19 cellular contexts compared by ENCODE assay signal in genomic region chr19:48805452-48805851, GRCh38. TPM values are rescaled to one million over a fixed set of nuclear protein-coding genes. Genes with fewer than 3 reads are reported as not detected.
A peak's percentile ranks its signal among the peaks of the same experiment; 100 is the strongest.
DNase-seq lines count a peak whose midpoint lies in the region; ATAC-seq, FAIRE-seq and TF ChIP-seq lines count a peak whose summit lies in the region.
"Had no signal": no experiment of that assay in that cellular context is flagged by ENCODE, and none has a peak within 500 bp of the region (broad histone marks: within the 10 kb centered on the region; RNA-seq: fewer than 3 reads in every experiment).

No MANE protein-coding gene starts in this region.

- in situ Hi-C loops in K562 (cut with MboI): no loop called here

- no peak overlapping the region for H3K4me2 ChIP-seq in K562 (ENCODE audit: insufficient read depth, low read length)

- H3K27ac Mint-ChIP-seq in Caco-2 (ENCODE audit: unreplicated experiment): peak overlapping the region; percentile 39
- no peak overlapping the region for H3K27ac Mint-ChIP-seq in neural crest cell (ENCODE audit: unreplicated experiment)
- H3K27ac Mint-ChIP-seq in immature natural killer cell: no peak overlapping the region
- H3K27ac Mint-ChIP-seq: HFFc6 had no signal

- peaks cover 3% of the 10 kb centered on the region for H3K9me1 ChIP-seq in K562 (ENCODE audit: control insufficient read depth, insufficient read depth, low read length)

- CTCF ChIA-PET in Caco-2 (lab: Charles Lee): no interaction called here
- CTCF ChIA-PET in K562 (lab: Yijun Ruan, JAX; ENCODE audit: low intra/inter-chr PET ratio): no interaction called here

- intact Hi-C loops in Caco-2 (cut with micrococcal nuclease; ENCODE audit: unreplicated experiment) (no loop called here), K562 (cut with micrococcal nuclease) (no loop called here), dorsolateral prefrontal cortex (cut with DNase I) (no loop called here)

- peaks cover 30% of the 10 kb centered on the region for H3K4me1 Mint-ChIP-seq in Caco-2 (ENCODE audit: low read depth, unreplicated experiment)
- H3K4me1 Mint-ChIP-seq in neural crest cell: peaks cover 44% of the 10 kb centered on the region
- H3K4me1 Mint-ChIP-seq in immature natural killer cell: peaks cover 13 to 14% of the 10 kb centered on the region in 2 donors

- H3K9me3 ChIP-seq in Caco-2: no peaks in the 10 kb centered on the region
- no peaks in the 10 kb centered on the region for H3K9me3 ChIP-seq in K562 (replicated peaks; ENCODE audit: control insufficient read depth, insufficient read depth, low read depth, low read length)
- H3K9me3 ChIP-seq: BLaER1, HAP-1 had no signal

- WGBS in K562 (ENCODE audit: insufficient coverage, low coverage, missing lambda C conversion rate): 78% methylated on average over 3 of the region's 15 CpGs

- peaks cover 45% of the 10 kb centered on the region for H3K79me2 ChIP-seq in K562 (ENCODE audit: control insufficient read depth, insufficient read depth, low read length)

- ATAC-seq in K562 (no peak), GM18498 (IDR thresholded peaks at IDR 0.05; ENCODE audit: unreplicated experiment) (no peak)
- ATAC-seq: HepG2 had no signal

- H3K36me3 Mint-ChIP-seq in Caco-2 (ENCODE audit: insufficient read depth, unreplicated experiment) (peaks cover 44% of the 10 kb centered on the region), neural crest cell (ENCODE audit: low read depth) (no peaks in the 10 kb centered on the region), immature natural killer cell (peaks cover 0 to 6% (median 0%) of the 10 kb centered on the region in 3 donors)

- no peak for TF ChIP-seq CTCF in Caco-2 (IDR thresholded peaks at IDR 0.05; ENCODE audit: insufficient read depth in 1 of 2, low read depth in 1 of 2, low read length in 1 of 2, severe bottlenecking in 1 of 2, unreplicated experiment in 1 of 2)
- TF ChIP-seq CTCF in K562 (IDR thresholded peaks at IDR 0.05 in 2 of 3, conservative IDR thresholded peaks at IDR 0.05 in 1 of 3; ENCODE audit: insufficient read depth in 2 of 3, low read depth in 1 of 3, low read length in 3 of 3): no peak
- no peak for TF ChIP-seq CTCF in dorsolateral prefrontal cortex (IDR thresholded peaks at IDR 0.05 in 54 of 56, conservative IDR thresholded peaks at IDR 0.05 in 2 of 56; ENCODE audit: low read depth in 1 of 56, partially characterized antibody in 56 of 56)
- no peak for TF ChIP-seq CTCF in neural crest cell (conservative IDR thresholded peaks at IDR 0.05)

- H3K27me3 Mint-ChIP-seq in Caco-2 (ENCODE audit: insufficient read depth, unreplicated experiment): no peaks in the 10 kb centered on the region
- no peaks in the 10 kb centered on the region for H3K27me3 Mint-ChIP-seq in neural crest cell (ENCODE audit: low read depth)
- peaks cover 0 to 3% (median 2%) of the 10 kb centered on the region in 3 donors for H3K27me3 Mint-ChIP-seq in immature natural killer cell (ENCODE audit: low read depth in 3 of 3)
- H3K27me3 Mint-ChIP-seq: CD8-positive, alpha-beta memory T cell had no signal

- H3K36me3 ChIP-seq in Caco-2 (ENCODE audit: control insufficient read depth, insufficient read depth, low read length): no peaks in the 10 kb centered on the region
- H3K36me3 ChIP-seq in K562 (ENCODE audit: control insufficient read depth, insufficient read depth, low read length): peaks cover 39% of the 10 kb centered on the region; the same call in 1 of the 3 replicates

- H3K9ac ChIP-seq in K562 (ENCODE audit: insufficient read depth in 1 of 2, low read depth in 2 of 2, low read length in 2 of 2): peak overlapping the region in 1 of 2 experiments; percentile 32; a peak in 2 of 4 replicates

- H2AFZ ChIP-seq in K562 (ENCODE audit: low read depth, low read length): no peak overlapping the region

- no peak for TF ChIP-seq EP300 in K562 (IDR thresholded peaks at IDR 0.05; ENCODE audit: low read length)

- no peak for TF ChIP-seq RAD21 in K562 (CRISPR knock-in tag; conservative IDR thresholded peaks at IDR 0.05 in 1 of 2, IDR thresholded peaks at IDR 0.05 in 1 of 2)

- DNase-seq in Caco-2 (no peak), K562 (ENCODE audit: extremely low read depth in 1 of 4, low spot score in 3 of 4) (peak in 3 of 4 experiments; percentile 9 to 66 (median 59)), dorsolateral prefrontal cortex (no peak), neural crest cell (ENCODE audit: low read depth, low spot score) (no peak), NCI-H345 (lab: John Stamatoyannopoulos, UW) (no peak), immature natural killer cell (no peak)
- no peak for DNase-seq in stimulated activated CD4-positive, alpha-beta T cell treated with anti-CD3 and anti-CD28 coated beads, Interleukin-4, amount 100 ng/mL, for 24 hours
- DNase-seq: 8988T; AML-193; CD8-positive, alpha-beta memory T cell; GOT3; HFFc6 had no signal

- no peaks in the 10 kb centered on the region for H3K9me3 Mint-ChIP-seq in Caco-2 (ENCODE audit: unreplicated experiment)
- no peaks in the 10 kb centered on the region for H3K9me3 Mint-ChIP-seq in neural crest cell
- H3K9me3 Mint-ChIP-seq in immature natural killer cell: peaks cover 0 to 1% (median 0%) of the 10 kb centered on the region in 6 donors
- H3K9me3 Mint-ChIP-seq: CD8-positive, alpha-beta memory T cell; HFFc6 had no signal

- FAIRE-seq in K562 (lab: Jason Lieb, UNC): no peak
- FAIRE-seq: GM19239, HepG2, HTR-8/SVneo had no signal

- H3K4me1 ChIP-seq in Caco-2 (peaks cover 22% of the 10 kb centered on the region), K562 (replicated peaks in 1 of 2; ENCODE audit: control insufficient read depth in 2 of 2, insufficient read depth in 2 of 2, low read length in 2 of 2) (peaks cover 24 to 39% of the 10 kb centered on the region in 2 experiments)
- H3K4me1 ChIP-seq: HAP-1 had no signal

- peak overlapping the region; percentile 26; the same call in 1 of the 3 replicates for H3K27ac ChIP-seq in K562 (ENCODE audit: extremely low read depth, low read depth, low read length)
- peak overlapping the region in 42 of 59 donors; percentile 1 to 79 (median 56) for H3K27ac ChIP-seq in dorsolateral prefrontal cortex
- H3K27ac ChIP-seq: BLaER1 had no signal

- H3K4me3 ChIP-seq in Caco-2 (ENCODE audit: low read depth, low read length): no peak overlapping the region
- H3K4me3 ChIP-seq in K562: no peak overlapping the region
- H3K4me3 ChIP-seq in dorsolateral prefrontal cortex: peak overlapping the region in 8 of 59 donors; percentile 8 to 38 (median 16)
- H3K4me3 ChIP-seq: BLaER1, HAP-1 had no signal

- H3K27me3 ChIP-seq in Caco-2 (replicated peaks; ENCODE audit: control insufficient read depth, insufficient read depth, low read length) (no peaks in the 10 kb centered on the region), K562 (ENCODE audit: control insufficient read depth in 2 of 2, insufficient read depth in 2 of 2, low read length in 2 of 2) (no peaks in the 10 kb centered on the region), dorsolateral prefrontal cortex (no peaks in the 10 kb centered on the region)
- H3K27me3 ChIP-seq: BLaER1 had no signal

- H3K4me3 Mint-ChIP-seq in Caco-2 (ENCODE audit: unreplicated experiment) (no peak overlapping the region), neural crest cell (peak overlapping the region; percentile 19), immature natural killer cell (no peak overlapping the region)
- H3K4me3 Mint-ChIP-seq: CD8-positive, alpha-beta memory T cell; HFFc6 had no signal

- no TSS peak for BruUV-seq in Caco-2 (replicated peaks; lab: Mats Ljungman, UMichigan)
- no TSS peak for BruUV-seq in K562 (replicated peaks; lab: Mats Ljungman, UMichigan)

- H4K20me1 ChIP-seq in K562 (replicated peaks; ENCODE audit: control insufficient read depth, insufficient read depth, low read length): 0 out of 2 replicates have a peak, but pooled peaks cover 3% of the 10 kb centered on the region

- POLR2A ChIA-PET in Caco-2 (lab: Charles Lee) (no interaction called here), K562 (lab: Yijun Ruan, JAX) (interaction anchor here (0.6 to 1.0 kb wide), 4 partner anchors 10 to 31 kb away, joined by 3 to 5 read pairs (median 3); no protein-coding TSS in a partner anchor)

- no peak for TF ChIP-seq POLR2A in K562 (conservative IDR thresholded peaks at IDR 0.05)

RNA-seq across cellular contexts. Expression of gene BCAT2, which starts 5.4 kb away (rescaled TPM):
- total RNA-seq in Caco-2 (2022) (106 and 109 TPM in 2 replicates), K562 (2014; rRNA removed) (57.8 and 69.7 TPM in 2 replicates), K562 (2014; rRNA removed; fragmentation: Illumina TruSeq; extraction: Trizol) (12.4 and 18.9 TPM in 2 replicates), K562 (2015; rRNA removed; fragmentation: Illumina TruSeq; extraction: Trizol) (31.4 and 32.6 TPM in 2 replicates), K562 (2021) (79.6 and 84.8 TPM in 2 replicates), dorsolateral prefrontal cortex (10 to 100 TPM; 22.7 to 81.8 (median 38.3) TPM), neural crest cell (40.3 and 40.4 TPM in 2 replicates)
- total RNA-seq in K562 (2011; cell fraction: chromatin; rRNA removed; ENCODE audit: low replicate concordance): 51.3 and 119 TPM in 2 replicates
- total RNA-seq in K562 (2011; cell fraction: nucleolus; rRNA removed): 57.0 and 58.4 TPM in 2 replicates
- 47.7 and 57.1 TPM in 2 replicates for total RNA-seq in K562 (2011; cell fraction: nucleoplasm; rRNA removed)
- polyA plus RNA-seq in K562 (2011; rRNA removed) (29.7 and 54.4 TPM in 2 replicates), K562 (2014; fragmentation: Illumina TruSeq; extraction: Trizol) (53.9 and 68.4 TPM in 2 replicates), K562 (2014; fragmentation: Nextera tagmentation; extraction: Ambion mirVana) (10 to 100 TPM in 1 of 2 experiments, 1 to 10 TPM in 1; 3.4 to 17.0 TPM), K562 (2014; rRNA removed) (61.3 and 70.5 TPM in 2 replicates), immature natural killer cell (10 to 100 TPM; 18.0 to 21.3 (median 19.9) TPM)
- 62.1 and 122 TPM in 2 replicates for polyA plus RNA-seq in K562 (2011; cell fraction: cytosol; rRNA removed)
- 58.1 and 87.7 TPM in 2 replicates for polyA plus RNA-seq in K562 (2011; cell fraction: nucleus; rRNA removed)
- 50.4 and 57.4 TPM in 2 replicates for polyA plus RNA-seq in K562 (2012)
- polyA minus RNA-seq in K562 (2011; rRNA and poly(A)+ RNA removed): 19.9 and 22.6 TPM in 2 replicates
- polyA minus RNA-seq in K562 (2011; cell fraction: cytosol; rRNA and poly(A)+ RNA removed): 31.7 and 42.9 TPM in 2 replicates
- 13.1 and 17.9 TPM in 2 replicates for polyA minus RNA-seq in K562 (2011; cell fraction: nucleus; rRNA and poly(A)+ RNA removed)

RNA-seq across cellular contexts. Expression of gene HSD17B14, which starts 30.8 kb away (rescaled TPM):
- 27.8 and 30.8 TPM in 2 replicates for total RNA-seq in Caco-2 (2022)
- total RNA-seq in K562 (2011; cell fraction: chromatin; rRNA removed; ENCODE audit: low replicate concordance): 0.70 and 1.7 TPM in 2 replicates
- total RNA-seq in K562 (2011; cell fraction: nucleolus; rRNA removed): 0.50 and 1.1 TPM in 2 replicates
- total RNA-seq in K562 (2011; cell fraction: nucleoplasm; rRNA removed): 0.53 and 0.88 TPM in 2 replicates
- 0.20 TPM in 1 of 2 replicates, not detected in the other for total RNA-seq in K562 (2014; rRNA removed)
- total RNA-seq in K562 (2014; rRNA removed; fragmentation: Illumina TruSeq; extraction: Trizol): not detected in 2 replicates
- total RNA-seq in K562 (2015; rRNA removed; fragmentation: Illumina TruSeq; extraction: Trizol): not detected in 2 replicates
- total RNA-seq in K562 (2021): 0.16 TPM in 1 of 2 replicates, not detected in the other
- polyA plus RNA-seq in K562 (2011; rRNA removed): 0.20 TPM in 1 of 2 replicates, not detected in the other
- polyA plus RNA-seq in K562 (2011; cell fraction: cytosol; rRNA removed): 0.19 and 0.22 TPM in 2 replicates
- 0.60 and 1.2 TPM in 2 replicates for polyA plus RNA-seq in K562 (2011; cell fraction: nucleus; rRNA removed)
- polyA plus RNA-seq in K562 (2012): 0.21 and 1.0 TPM in 2 replicates
- not detected in 2 replicates for polyA plus RNA-seq in K562 (2014; fragmentation: Illumina TruSeq; extraction: Trizol)
- polyA plus RNA-seq in K562 (2014; fragmentation: Nextera tagmentation; extraction: Ambion mirVana): not detected
- not detected in 2 replicates for polyA plus RNA-seq in K562 (2014; rRNA removed)
- not detected in 2 replicates for polyA minus RNA-seq in K562 (2011; rRNA and poly(A)+ RNA removed)
- not detected in 2 replicates for polyA minus RNA-seq in K562 (2011; cell fraction: cytosol; rRNA and poly(A)+ RNA removed)
- not detected in 2 replicates for polyA minus RNA-seq in K562 (2011; cell fraction: nucleus; rRNA and poly(A)+ RNA removed)
- total RNA-seq in dorsolateral prefrontal cortex: 10 to 100 TPM; 13.0 to 46.6 (median 23.0) TPM
- 4.2 and 6.6 TPM in 2 replicates for total RNA-seq in neural crest cell
- not detected for polyA plus RNA-seq in immature natural killer cell

RNA-seq across cellular contexts. Expression of gene FGF21, which starts 50.1 kb away (rescaled TPM):
- total RNA-seq in Caco-2 (2022) (1.9 and 3.0 TPM in 2 replicates), K562 (2014; rRNA removed) (0.33 and 0.77 TPM in 2 replicates), K562 (2014; rRNA removed; fragmentation: Illumina TruSeq; extraction: Trizol) (not detected in 2 replicates), K562 (2015; rRNA removed; fragmentation: Illumina TruSeq; extraction: Trizol) (not detected in 2 replicates), K562 (2021) (not detected in 2 replicates), dorsolateral prefrontal cortex (not detected), neural crest cell (not detected in 2 replicates)
- total RNA-seq in K562 (2011; cell fraction: chromatin; rRNA removed; ENCODE audit: low replicate concordance): not detected in 2 replicates
- not detected in 2 replicates for total RNA-seq in K562 (2011; cell fraction: nucleolus; rRNA removed)
- total RNA-seq in K562 (2011; cell fraction: nucleoplasm; rRNA removed): not detected in 2 replicates
- polyA plus RNA-seq in K562 (2011; rRNA removed) (not detected in 2 replicates), K562 (2014; fragmentation: Illumina TruSeq; extraction: Trizol) (0.09 TPM in 1 of 2 replicates, not detected in the other), K562 (2014; fragmentation: Nextera tagmentation; extraction: Ambion mirVana) (under 1 TPM in 1 of 2 experiments, not detected in 1; 0.04 TPM), K562 (2014; rRNA removed) (not detected in 2 replicates), immature natural killer cell (not detected)
- polyA plus RNA-seq in K562 (2011; cell fraction: cytosol; rRNA removed): not detected in 2 replicates
- polyA plus RNA-seq in K562 (2011; cell fraction: nucleus; rRNA removed): not detected in 2 replicates
- 0.30 TPM in 1 of 2 replicates, not detected in the other for polyA plus RNA-seq in K562 (2012)
- polyA minus RNA-seq in K562 (2011; rRNA and poly(A)+ RNA removed): not detected in 2 replicates
- not detected in 2 replicates for polyA minus RNA-seq in K562 (2011; cell fraction: cytosol; rRNA and poly(A)+ RNA removed)
- not detected in 2 replicates for polyA minus RNA-seq in K562 (2011; cell fraction: nucleus; rRNA and poly(A)+ RNA removed)
- total RNA-seq: CD8-positive, alpha-beta memory T cell; Daoy; HepG2; HFFc6 had no signal
- polyA plus RNA-seq: CD8-positive, alpha-beta memory T cell had no signal

RNA-seq across cellular contexts. Expression of gene FUT1, which starts 53.0 kb away (rescaled TPM):
- total RNA-seq in Caco-2 (2022): 26.1 and 30.5 TPM in 2 replicates
- 53.2 and 80.3 TPM in 2 replicates for total RNA-seq in K562 (2011; cell fraction: chromatin; rRNA removed; ENCODE audit: low replicate concordance)
- 51.5 and 67.9 TPM in 2 replicates for total RNA-seq in K562 (2011; cell fraction: nucleolus; rRNA removed)
- total RNA-seq in K562 (2011; cell fraction: nucleoplasm; rRNA removed): 56.0 and 63.6 TPM in 2 replicates
- 15.5 and 17.2 TPM in 2 replicates for total RNA-seq in K562 (2014; rRNA removed)
- 8.9 TPM in 2 replicates for total RNA-seq in K562 (2014; rRNA removed; fragmentation: Illumina TruSeq; extraction: Trizol)
- total RNA-seq in K562 (2015; rRNA removed; fragmentation: Illumina TruSeq; extraction: Trizol): 5.0 TPM in 2 replicates
- 18.5 and 19.6 TPM in 2 replicates for total RNA-seq in K562 (2021)
- 3.2 and 5.0 TPM in 2 replicates for polyA plus RNA-seq in K562 (2011; rRNA removed)
- polyA plus RNA-seq in K562 (2011; cell fraction: cytosol; rRNA removed): 2.2 and 4.8 TPM in 2 replicates
- polyA plus RNA-seq in K562 (2011; cell fraction: nucleus; rRNA removed): 5.3 and 17.6 TPM in 2 replicates
- 4.8 and 9.2 TPM in 2 replicates for polyA plus RNA-seq in K562 (2012)
- polyA plus RNA-seq in K562 (2014; fragmentation: Illumina TruSeq; extraction: Trizol): 7.9 and 8.8 TPM in 2 replicates
- 1 to 10 TPM; 2.3 to 3.1 TPM for polyA plus RNA-seq in K562 (2014; fragmentation: Nextera tagmentation; extraction: Ambion mirVana)
- polyA plus RNA-seq in K562 (2014; rRNA removed): 16.3 and 18.3 TPM in 2 replicates
- polyA minus RNA-seq in K562 (2011; rRNA and poly(A)+ RNA removed): 1.1 and 3.1 TPM in 2 replicates
- polyA minus RNA-seq in K562 (2011; cell fraction: cytosol; rRNA and poly(A)+ RNA removed): 1.4 and 4.4 TPM in 2 replicates
- polyA minus RNA-seq in K562 (2011; cell fraction: nucleus; rRNA and poly(A)+ RNA removed): 3.2 and 5.3 TPM in 2 replicates
- total RNA-seq in dorsolateral prefrontal cortex: 10 to 100 TPM in 1 of 120 experiments, 1 to 10 TPM in 119; 1.8 to 11.1 (median 5.1) TPM
- 0.51 and 0.59 TPM in 2 replicates for total RNA-seq in neural crest cell
- polyA plus RNA-seq in immature natural killer cell: not detected
- total RNA-seq: Daoy had no signal
- polyA plus RNA-seq: CD8-positive, alpha-beta memory T cell had no signal

RNA-seq across cellular contexts. Expression of gene IZUMO1, which starts 58.7 kb away (rescaled TPM):
- total RNA-seq in Caco-2 (2022) (8.9 and 10.3 TPM in 2 replicates), K562 (2014; rRNA removed) (0.14 and 0.78 TPM in 2 replicates), K562 (2014; rRNA removed; fragmentation: Illumina TruSeq; extraction: Trizol) (0.61 and 1.3 TPM in 2 replicates), K562 (2015; rRNA removed; fragmentation: Illumina TruSeq; extraction: Trizol) (0.40 and 0.49 TPM in 2 replicates), K562 (2021) (2.1 and 2.2 TPM in 2 replicates), dorsolateral prefrontal cortex (1 to 10 TPM in 75 of 120 experiments, under 1 TPM in 40, not detected in 5; 0.31 to 9.5 (median 1.3) TPM), neural crest cell (0.23 TPM in 1 of 2 replicates, not detected in the other)
- 23.8 and 28.5 TPM in 2 replicates for total RNA-seq in K562 (2011; cell fraction: chromatin; rRNA removed; ENCODE audit: low replicate concordance)
- total RNA-seq in K562 (2011; cell fraction: nucleolus; rRNA removed): 10.5 and 17.9 TPM in 2 replicates
- total RNA-seq in K562 (2011; cell fraction: nucleoplasm; rRNA removed): 18.7 and 19.0 TPM in 2 replicates
- polyA plus RNA-seq in K562 (2011; rRNA removed) (0.54 and 0.57 TPM in 2 replicates), K562 (2014; fragmentation: Illumina TruSeq; extraction: Trizol) (0.29 and 1.1 TPM in 2 replicates), K562 (2014; fragmentation: Nextera tagmentation; extraction: Ambion mirVana) (under 1 TPM; 0.24 to 0.73 TPM), K562 (2014; rRNA removed) (0.39 and 1.2 TPM in 2 replicates), immature natural killer cell (not detected)
- polyA plus RNA-seq in K562 (2011; cell fraction: cytosol; rRNA removed): 0.16 and 0.67 TPM in 2 replicates
- 3.1 and 3.5 TPM in 2 replicates for polyA plus RNA-seq in K562 (2011; cell fraction: nucleus; rRNA removed)
- 1.4 and 1.7 TPM in 2 replicates for polyA plus RNA-seq in K562 (2012)
- polyA minus RNA-seq in K562 (2011; rRNA and poly(A)+ RNA removed): 0.63 TPM in 1 of 2 replicates, not detected in the other
- not detected in 2 replicates for polyA minus RNA-seq in K562 (2011; cell fraction: cytosol; rRNA and poly(A)+ RNA removed)
- polyA minus RNA-seq in K562 (2011; cell fraction: nucleus; rRNA and poly(A)+ RNA removed): 0.67 and 0.89 TPM in 2 replicates
- total RNA-seq: CD8-positive, alpha-beta memory T cell; Daoy; HFFc6 had no signal
- polyA plus RNA-seq: CD8-positive, alpha-beta memory T cell had no signal

Comparison
In these comparisons a context has a peak if more than half of its experiments do, and no peak if none do; other contexts are left out.
1. DNase-seq: peak in K562 (3 of 4); none in Caco-2 (0 of 2), dorsolateral prefrontal cortex (0 of 10), neural crest cell (single experiment), NCI-H345 (single experiment), immature natural killer cell (0 of 3) and stimulated activated CD4-positive, alpha-beta T cell treated with anti-CD3 and anti-CD28 coated beads, Interleukin-4, amount 100 ng/mL, for 24 hours (single experiment).